In the genomic region with DNA sequence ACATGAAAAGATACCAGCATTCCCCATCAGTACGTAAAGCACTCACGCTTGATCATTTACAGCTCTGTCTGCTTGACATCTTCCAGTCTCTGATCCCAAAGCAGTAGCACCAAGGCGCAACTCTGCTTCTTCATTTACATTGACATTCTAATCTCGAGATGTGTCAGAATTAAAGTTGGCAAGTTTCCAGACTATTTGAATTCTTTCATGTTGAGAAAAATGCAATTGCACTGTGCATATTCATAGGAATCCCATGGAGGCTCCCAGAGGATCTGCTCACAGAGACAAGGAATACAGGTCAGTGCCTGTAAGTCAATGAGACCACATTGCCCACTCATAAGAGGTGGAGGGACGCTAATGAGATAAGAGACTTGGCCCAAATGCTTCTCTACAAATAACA, we compare ENCODE assay signal across 22 cellular contexts.
DNase-seq lines count a peak whose midpoint lies in the region; ATAC-seq and TF ChIP-seq lines count a peak whose summit lies in the region.
"Had no signal": no experiment of that assay in that cellular context is flagged by ENCODE, and none has a peak within 500 bp of the region (broad histone marks: within the 10 kb centered on the region; RNA-seq: fewer than 3 reads in every experiment).

No MANE protein-coding gene starts in this region.

- intact Hi-C loops in posterior cingulate gyrus (cut with DNase I): no loop called here

- DNase-seq in ELR (ENCODE audit: low read depth) (peak; percentile 4), NCI-H69 (lab: John Stamatoyannopoulos, UW) (peak; percentile 28), choroid plexus epithelial cell (ENCODE audit: low read depth) (peak; percentile 38), mesendoderm (peak; percentile 14), posterior cingulate gyrus (no peak), kidney glomerular epithelial cell (lab: John Stamatoyannopoulos, UW) (no peak)
- no peak for DNase-seq in stimulated activated CD4-positive, alpha-beta T cell treated with anti-CD3 and anti-CD28 coated beads, Interleukin-15, amount 100 ng/mL, for 24 hours
- DNase-seq: activated CD4-positive, alpha-beta T cell treated with anti-CD3 and anti-CD28 coated beads, Interleukin-2, amount 10 ng/mL, durations not matched to agents 24 days and 14 days; activated CD8-positive, alpha-beta memory T cell treated with anti-CD3 and anti-CD28 coated beads, Interleukin-2, amount 50 U/mL, for 48 hours; activated naive CD4-positive, alpha-beta T cell treated with anti-CD3 and anti-CD28 coated beads for 36 hours; body of pancreas; Caco-2; KBM-7; naive thymus-derived CD4-positive, alpha-beta T cell; NCI-H1048; NCI-H2171; NCI-H774; pancreas; stimulated activated CD4-positive, alpha-beta T cell treated with anti-CD3 and anti-CD28 coated beads, Interleukin-4, amount 100 ng/mL, for 24 hours; uterus had no signal

- H3K27ac ChIP-seq in mesendoderm (ENCODE audit: low read depth, low read length): no peak overlapping the region
- H3K27ac ChIP-seq: body of pancreas, pancreas, uterus had no signal

- no peak overlapping the region for H3K4me2 ChIP-seq in mesendoderm (ENCODE audit: low read length)

- no peak overlapping the region for H2AK5ac ChIP-seq in mesendoderm (ENCODE audit: low read length)

- H3K56ac ChIP-seq in mesendoderm (ENCODE audit: low read length): no peak overlapping the region

- no peak overlapping the region for H2BK5ac ChIP-seq in mesendoderm (ENCODE audit: low read length)

- no peaks in the 10 kb centered on the region for H3K4me1 ChIP-seq in mesendoderm (ENCODE audit: control insufficient read depth, low read depth, low read length)
- H3K4me1 ChIP-seq: body of pancreas, pancreas, uterus had no signal

- no peaks in the 10 kb centered on the region for H3K79me2 ChIP-seq in mesendoderm (ENCODE audit: control insufficient read depth, insufficient read depth, low read length)

- no peaks in the 10 kb centered on the region for H3K36me3 ChIP-seq in mesendoderm (ENCODE audit: control insufficient read depth, insufficient read depth, low read length)
- H3K36me3 ChIP-seq: pancreas, uterus had no signal

- no peak overlapping the region for H3K23ac ChIP-seq in mesendoderm (ENCODE audit: low read length)

- no peak overlapping the region for H3K4ac ChIP-seq in mesendoderm (ENCODE audit: low read depth, low read length)

- H3K9ac ChIP-seq in mesendoderm (ENCODE audit: low read length): no peak overlapping the region

- no peak overlapping the region for H2BK120ac ChIP-seq in mesendoderm (ENCODE audit: low read depth, low read length)

- H3K79me1 ChIP-seq in mesendoderm (ENCODE audit: low read length): no peaks in the 10 kb centered on the region

- H3K18ac ChIP-seq in mesendoderm (ENCODE audit: low read length): no peak overlapping the region

- H3K4me3 ChIP-seq in choroid plexus epithelial cell (ENCODE audit: low read depth, low read length) (no peak overlapping the region), mesendoderm (ENCODE audit: low read length) (no peak overlapping the region)
- H3K4me3 ChIP-seq: body of pancreas, lung, pancreas, uterus had no signal

- H4K5ac ChIP-seq in mesendoderm (ENCODE audit: low read length): no peak overlapping the region

- ATAC-seq in HG03460 (IDR thresholded peaks at IDR 0.05; ENCODE audit: unreplicated experiment): no peak
- ATAC-seq: body of pancreas; naive thymus-derived CD4-positive, alpha-beta T cell; pancreas had no signal

- H3K27me3 ChIP-seq in mesendoderm (ENCODE audit: insufficient read depth, low read length, poor library complexity): no peaks in the 10 kb centered on the region
- H3K27me3 ChIP-seq: body of pancreas, pancreas, uterus had no signal

- H4K8ac ChIP-seq in mesendoderm (ENCODE audit: low read depth, low read length): no peak overlapping the region

- no peak overlapping the region for H2BK15ac ChIP-seq in mesendoderm (replicated peaks; ENCODE audit: low read depth)

- no peak for TF ChIP-seq CTCF in choroid plexus epithelial cell (conservative IDR thresholded peaks at IDR 0.05; ENCODE audit: low read depth, low read length)

- no CpG with 5 or more reads among the region's 5 CpGs for WGBS in mesendoderm (ENCODE audit: extremely low coverage, insufficient coverage, low lambda C conversion rate)

Comparison
In these comparisons a context has a peak if more than half of its experiments do, and no peak if none do; other contexts are left out.
1. DNase-seq: peak in ELR (single experiment), NCI-H69 (single experiment), choroid plexus epithelial cell (single experiment) and mesendoderm (single experiment); none in posterior cingulate gyrus (0 of 10), kidney glomerular epithelial cell (single experiment) and stimulated activated CD4-positive, alpha-beta T cell treated with anti-CD3 and anti-CD28 coated beads, Interleukin-15, amount 100 ng/mL, for 24 hours (single experiment).